29 cellular contexts compared by ENCODE assay signal in genomic region chr10:96406091-96406490, GRCh38. TPM values are rescaled to one million over a fixed set of nuclear protein-coding genes. Genes with fewer than 3 reads are reported as not detected.
"Had no signal": no experiment of that assay in that cellular context is flagged by ENCODE, and none has a peak within 500 bp of the region (broad histone marks: within the 10 kb centered on the region; RNA-seq: fewer than 3 reads in every experiment).

No MANE protein-coding gene starts in this region.

- H3K4me3 Mint-ChIP-seq: natural killer cell; neural crest cell; stimulated activated memory B cell treated with anti-CD40 and anti-IgM and Interleukin-4, amounts not matched to agents 10 μg/mL and 1 μg/mL and 100 μg/mL, for 72 hours; stimulated activated naive CD8-positive, alpha-beta T cell treated with anti-CD3 and anti-CD28 coated beads, Interleukin-15, Interleukin-2, amounts not matched to agents 100 ng/mL and 50 ng/mL, for 24 hours had no signal

- H3K4me2 ChIP-seq: smooth muscle cell had no signal

- ATAC-seq: esophagus mucosa; gastrocnemius medialis; left cardiac atrium; lower lobe of right lung; natural killer cell; right lobe of liver; stimulated activated memory B cell treated with anti-CD40 and anti-IgM and Interleukin-4, amounts not matched to agents 10 μg/mL and 1 μg/mL and 100 μg/mL, for 72 hours had no signal

- H3K9ac ChIP-seq: parathyroid adenoma had no signal

- H3K9me3 ChIP-seq: gastrocnemius medialis, left ventricle myocardium inferior, lower lobe of right lung, right lobe of liver, suprapubic skin, transverse colon, vagina had no signal

- H3K27ac ChIP-seq: dorsolateral prefrontal cortex, epithelial cell of prostate, gastrocnemius medialis, left ventricle myocardium inferior, lower lobe of right lung, parathyroid adenoma, right lobe of liver, suprapubic skin, transverse colon, vagina had no signal

- H3K9me3 Mint-ChIP-seq: natural killer cell; neural crest cell; stimulated activated memory B cell treated with anti-CD40 and anti-IgM and Interleukin-4, amounts not matched to agents 10 μg/mL and 1 μg/mL and 100 μg/mL, for 72 hours; stimulated activated naive CD8-positive, alpha-beta T cell treated with anti-CD3 and anti-CD28 coated beads, Interleukin-15, Interleukin-2, amounts not matched to agents 100 ng/mL and 50 ng/mL, for 24 hours had no signal

- H3K4me1 Mint-ChIP-seq: natural killer cell; stimulated activated memory B cell treated with anti-CD40 and anti-IgM and Interleukin-4, amounts not matched to agents 10 μg/mL and 1 μg/mL and 100 μg/mL, for 72 hours had no signal

- H3K27ac Mint-ChIP-seq: natural killer cell; progenitor cell of endocrine pancreas; stimulated activated memory B cell treated with anti-CD40 and anti-IgM and Interleukin-4, amounts not matched to agents 10 μg/mL and 1 μg/mL and 100 μg/mL, for 72 hours; stimulated activated naive CD8-positive, alpha-beta T cell treated with anti-CD3 and anti-CD28 coated beads, Interleukin-15, Interleukin-2, amounts not matched to agents 100 ng/mL and 50 ng/mL, for 24 hours had no signal

- H2AFZ ChIP-seq: parathyroid adenoma had no signal

- H3K36me3 ChIP-seq: gastrocnemius medialis, left ventricle myocardium inferior, lower lobe of right lung, right lobe of liver, suprapubic skin, transverse colon, vagina had no signal

- H3K79me2 ChIP-seq: parathyroid adenoma had no signal

- H3K36me3 Mint-ChIP-seq: natural killer cell; stimulated activated memory B cell treated with anti-CD40 and anti-IgM and Interleukin-4, amounts not matched to agents 10 μg/mL and 1 μg/mL and 100 μg/mL, for 72 hours had no signal

- DNase-seq: cerebellar nuclear complex; dorsolateral prefrontal cortex; effector CD4-positive, alpha-beta T cell; foreskin fibroblast; gastrocnemius medialis; left cardiac atrium; left ventricle myocardium inferior; lower lobe of right lung; natural killer cell; right lobe of liver; stimulated activated CD4-positive, alpha-beta T cell treated with anti-CD3 and anti-CD28 coated beads, Interleukin-12 subunit alpha, Interleukin-12 subunit beta, amount 100 ng/mL, for 4 hours; stimulated activated CD4-positive, alpha-beta T cell treated with anti-CD3 and anti-CD28 coated beads, Interleukin-2, amount 100 ng/mL, for 24 hours; stimulated activated CD4-positive, alpha-beta T cell treated with anti-CD3 and anti-CD28 coated beads, Interleukin-4, amount 100 ng/mL, for 4 hours; transverse colon had no signal

- H3K27me3 ChIP-seq: right lobe of liver, vagina had no signal

- H3K4me1 ChIP-seq: gastrocnemius medialis, lower lobe of right lung, parathyroid adenoma, right lobe of liver, suprapubic skin, transverse colon, vagina had no signal

- H3K4me3 ChIP-seq: dorsolateral prefrontal cortex, gastrocnemius medialis, left ventricle myocardium inferior, lower lobe of right lung, right lobe of liver, smooth muscle cell, suprapubic skin, transverse colon, vagina had no signal

RNA-seq across cellular contexts. Expression of gene OPALIN, which starts 47.3 kb away (rescaled TPM):
- total RNA-seq: esophagus mucosa, gastrocnemius medialis, glomerular endothelial cell, kidney epithelial cell, left cardiac atrium, left ventricle myocardium inferior, lower lobe of right lung, mononuclear cell, natural killer cell, neural crest cell, osteoblast, progenitor cell of endocrine pancreas, right lobe of liver, smooth muscle cell, suprapubic skin, transverse colon, ureter, vagina had no signal
- polyA plus RNA-seq: smooth muscle cell had no signal
